In genomic region chr18:12947355-12948054, GRCh38 we compare ENCODE assay signal across 8 cellular contexts. TPM values are rescaled to one million over a fixed set of nuclear protein-coding genes. Genes with fewer than 3 reads are reported as not detected.
A peak's percentile ranks its signal among the peaks of the same experiment; 100 is the strongest.
DNase-seq lines count a peak whose midpoint lies in the region; ATAC-seq and TF ChIP-seq lines count a peak whose summit lies in the region.

A gene with protein sequence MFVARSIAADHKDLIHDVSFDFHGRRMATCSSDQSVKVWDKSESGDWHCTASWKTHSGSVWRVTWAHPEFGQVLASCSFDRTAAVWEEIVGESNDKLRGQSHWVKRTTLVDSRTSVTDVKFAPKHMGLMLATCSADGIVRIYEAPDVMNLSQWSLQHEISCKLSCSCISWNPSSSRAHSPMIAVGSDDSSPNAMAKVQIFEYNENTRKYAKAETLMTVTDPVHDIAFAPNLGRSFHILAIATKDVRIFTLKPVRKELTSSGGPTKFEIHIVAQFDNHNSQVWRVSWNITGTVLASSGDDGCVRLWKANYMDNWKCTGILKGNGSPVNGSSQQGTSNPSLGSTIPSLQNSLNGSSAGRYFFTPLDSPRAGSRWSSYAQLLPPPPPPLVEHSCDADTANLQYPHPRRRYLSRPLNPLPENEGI (plus strand): TSS chr18:12948011. CDS start chr18:12948122, 111 bp downstream.

- peaks cover 9% of the 10 kb centered on the region for H3K4me1 ChIP-seq in mucosa of descending colon (ENCODE audit: low read depth)

- H3K4me3 ChIP-seq in epithelial cell of esophagus (ENCODE audit: low read length) (peak within 1 kb of the TSS; percentile 71), mucosa of descending colon (peak within 1 kb of the TSS; percentile 46)

- TF ChIP-seq CTCF in epithelial cell of esophagus (IDR thresholded peaks at IDR 0.05; ENCODE audit: insufficient read depth, low read depth, low read length, missing control alignments): no peak
- TF ChIP-seq CTCF in mucosa of descending colon (IDR thresholded peaks at IDR 0.05): no peak

- no peak for TF ChIP-seq RAD21 in Ishikawa (IDR thresholded peaks at IDR 0.05; ENCODE audit: low read depth)

- DNase-seq in DMS 273 (lab: John Stamatoyannopoulos, UW; ENCODE audit: unreplicated experiment) (peak; percentile 98), OCI-M2 (lab: John Stamatoyannopoulos, UW; ENCODE audit: unreplicated experiment) (peak; percentile 57), activated T-cell treated with anti-CD3 and anti-CD28 coated beads for 4 hours (peak; percentile 99), epithelial cell of esophagus (ENCODE audit: low read depth) (peak; percentile 100), mucosa of descending colon (peak; percentile 99 to 100 (median 99))
- peak; percentile 99 for DNase-seq in stimulated activated CD8-positive, alpha-beta memory T cell treated with anti-CD3 and anti-CD28 coated beads, Interleukin-4, amount 100 ng/mL, for 1 hour (ENCODE audit: low read depth in 2 of 2, low spot score in 1 of 2)

- no peaks in the 10 kb centered on the region for H3K36me3 ChIP-seq in mucosa of descending colon (ENCODE audit: low read depth)

- peak; percentile 66 for ATAC-seq in GM21576 (IDR thresholded peaks at IDR 0.05; ENCODE audit: unreplicated experiment)
- peak; percentile 96 for ATAC-seq in mucosa of descending colon

- TF ChIP-seq EP300 in Ishikawa (IDR thresholded peaks at IDR 0.05; ENCODE audit: borderline replicate concordance): 0 out of 2 replicates have a peak, but pooled peaks have one; percentile 5

- intact Hi-C loops in mucosa of descending colon (cut with DNase I, micrococcal nuclease): no loop called here

- no peaks in the 10 kb centered on the region for H3K9me3 ChIP-seq in mucosa of descending colon

TF ChIP-seq in Ishikawa, 13 proteins besides CTCF, POLR2A, EP300 and RAD21:
- TF ChIP-seq, protein P1, sequence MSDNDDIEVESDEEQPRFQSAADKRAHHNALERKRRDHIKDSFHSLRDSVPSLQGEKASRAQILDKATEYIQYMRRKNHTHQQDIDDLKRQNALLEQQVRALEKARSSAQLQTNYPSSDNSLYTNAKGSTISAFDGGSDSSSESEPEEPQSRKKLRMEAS (IDR thresholded peaks at IDR 0.05): peak; percentile 84
- TF ChIP-seq TCF12 (IDR thresholded peaks at IDR 0.05; ENCODE audit: low read depth): no peak; the same call in 1 of the 2 replicates
- TF ChIP-seq EGR1 (IDR thresholded peaks at IDR 0.05): peak; percentile 82
- TF ChIP-seq CREB1 (IDR thresholded peaks at IDR 0.05; ENCODE audit: low read depth): no peak

RNA-seq across cellular contexts. Expression of the gene that starts here (rescaled TPM):
- 10 to 100 TPM; 33.7 to 36.7 (median 34.3) TPM for total RNA-seq in mucosa of descending colon

Comparison
In these comparisons a context has a peak if more than half of its experiments do, and no peak if none do; other contexts are left out.
1. Peak in every context shown above with its lines: DNase-seq, ATAC-seq and H3K4me3 ChIP-seq.